In the genomic region with DNA sequence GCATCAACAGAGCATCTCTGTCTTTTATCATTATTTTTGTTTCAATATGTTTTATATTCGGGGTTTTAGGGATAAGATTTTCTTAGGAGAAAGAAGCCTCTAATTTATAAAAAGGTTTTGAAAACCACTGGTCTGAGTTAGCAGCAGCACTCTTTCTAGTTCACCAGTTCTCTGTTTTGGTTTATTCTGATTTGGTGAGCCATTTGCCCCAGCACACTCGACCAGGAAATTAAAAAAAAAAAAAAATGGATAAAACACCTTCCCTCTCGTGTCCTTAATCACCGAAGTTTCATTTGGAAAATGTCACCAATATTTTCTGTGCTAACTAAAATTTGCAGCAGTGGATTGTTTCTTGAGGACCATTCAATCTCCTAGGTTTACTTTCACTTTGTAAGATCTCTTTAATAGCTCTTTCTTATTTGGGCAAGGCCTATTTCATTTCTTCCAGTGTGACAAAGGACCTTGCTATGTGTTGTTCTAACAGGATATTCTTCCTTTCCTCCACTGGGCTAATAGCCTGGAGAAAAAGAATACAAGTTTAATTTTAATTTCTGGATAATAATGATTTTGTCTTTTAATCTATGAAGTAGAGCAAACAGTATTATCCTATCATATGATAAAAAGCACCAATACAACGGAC, we compare ENCODE assay signal across 10 cellular contexts. TPM values are rescaled to one million over a fixed set of nuclear protein-coding genes. Genes with fewer than 3 reads are reported as not detected.
DNase-seq lines count a peak whose midpoint lies in the region; ATAC-seq, FAIRE-seq and TF ChIP-seq lines count a peak whose summit lies in the region.
"Had no signal": no experiment of that assay in that cellular context is flagged by ENCODE, and none has a peak within 500 bp of the region (broad histone marks: within the 10 kb centered on the region; RNA-seq: fewer than 3 reads in every experiment).

No MANE protein-coding gene starts in this region.

- peaks cover 5% of the 10 kb centered on the region for H3K4me1 ChIP-seq in endocrine pancreas (ENCODE audit: control insufficient read depth, insufficient read depth, low read length)
- H3K4me1 ChIP-seq in small intestine (ENCODE audit: control insufficient read depth in 2 of 2, insufficient read depth in 1 of 2, low read depth in 1 of 2, low read length in 1 of 2) = peaks cover 4 to 7% of the 10 kb centered on the region in 2 donors

- H3K36me3 ChIP-seq in endocrine pancreas (ENCODE audit: control insufficient read depth, insufficient read depth, low read length) (no peaks in the 10 kb centered on the region), small intestine (ENCODE audit: control insufficient read depth in 2 of 2, insufficient read depth in 2 of 2, low read length in 2 of 2) (no peaks in the 10 kb centered on the region)

- peaks cover 0 to 2% of the 10 kb centered on the region in 2 donors for H3K27me3 Mint-ChIP-seq in natural killer cell treated with Interleukin-12 subunit alpha and Interleukin-12 subunit beta and Interleukin-15 and Interleukin-18, amount 100 ng/mL, for 72 hours

- ATAC-seq in HG02763 (IDR thresholded peaks at IDR 0.05; ENCODE audit: unreplicated experiment) (no peak), HG02884 (IDR thresholded peaks at IDR 0.05; ENCODE audit: unreplicated experiment) (no peak)
- no peak for ATAC-seq in natural killer cell treated with Interleukin-12 subunit alpha and Interleukin-12 subunit beta and Interleukin-15 and Interleukin-18, amount 100 ng/mL, for 72 hours
- ATAC-seq: T-helper 17 cell had no signal

- no peak overlapping the region for H3K4me3 Mint-ChIP-seq in natural killer cell treated with Interleukin-12 subunit alpha and Interleukin-12 subunit beta and Interleukin-15 and Interleukin-18, amount 100 ng/mL, for 72 hours
- H3K4me3 Mint-ChIP-seq: T-helper 17 cell had no signal

- peak; percentile 39 for DNase-seq in GM03348 (ENCODE audit: low spot score)
- peak; percentile 58 for DNase-seq in OCI-M1 (lab: John Stamatoyannopoulos, UW)
- peak; percentile 30 for DNase-seq in small intestine
- no peak for DNase-seq in H54 (ENCODE audit: insufficient read length, low spot score)
- DNase-seq in natural killer cell treated with Interleukin-12 subunit alpha and Interleukin-12 subunit beta and Interleukin-15 and Interleukin-18, amount 100 ng/mL, for 72 hours (ENCODE audit: low spot score) = no peak
- DNase-seq: NCI-H1930, T-helper 17 cell had no signal

- 51 to 67% (median 60%) methylated on average over 5 of the region's 5 CpGs for WGBS in small intestine, 3 donors

- no peaks in the 10 kb centered on the region for H3K36me3 Mint-ChIP-seq in natural killer cell treated with Interleukin-12 subunit alpha and Interleukin-12 subunit beta and Interleukin-15 and Interleukin-18, amount 100 ng/mL, for 72 hours

- H3K9me3 ChIP-seq in endocrine pancreas (ENCODE audit: control insufficient read depth, low read length) (no peaks in the 10 kb centered on the region), small intestine (ENCODE audit: control insufficient read depth, low read depth) (no peaks in the 10 kb centered on the region)

- peaks cover 3 to 6% of the 10 kb centered on the region in 2 donors for H3K4me1 Mint-ChIP-seq in natural killer cell treated with Interleukin-12 subunit alpha and Interleukin-12 subunit beta and Interleukin-15 and Interleukin-18, amount 100 ng/mL, for 72 hours (ENCODE audit: low read depth in 2 of 2)
- H3K4me1 Mint-ChIP-seq: T-helper 17 cell had no signal

- H3K27me3 ChIP-seq in endocrine pancreas (ENCODE audit: control insufficient read depth, insufficient read depth, low read length) = no peaks in the 10 kb centered on the region
- H3K27me3 ChIP-seq in small intestine (ENCODE audit: control insufficient read depth in 2 of 2, insufficient read depth in 2 of 2, low read length in 2 of 2) = no peaks in the 10 kb centered on the region

- FAIRE-seq in small intestine (lab: Jason Lieb, UNC) (no peak), H54 (lab: Jason Lieb, UNC) (no peak)

- H3K27ac ChIP-seq in small intestine (ENCODE audit: low read depth in 1 of 2, low read length in 1 of 2) = no peak overlapping the region

- TF ChIP-seq POLR2A in H54 (IDR thresholded peaks at IDR 0.05; ENCODE audit: low read depth, low read length) = no peak

- peak overlapping the region in 1 of 2 donors; percentile 19 for H3K27ac Mint-ChIP-seq in natural killer cell treated with Interleukin-12 subunit alpha and Interleukin-12 subunit beta and Interleukin-15 and Interleukin-18, amount 100 ng/mL, for 72 hours
- H3K27ac Mint-ChIP-seq: T-helper 17 cell had no signal

- peak overlapping the region; percentile 47 for H3K4me3 ChIP-seq in endocrine pancreas (ENCODE audit: control insufficient read depth, insufficient read depth, low read length)
- H3K4me3 ChIP-seq in small intestine (ENCODE audit: low read depth in 1 of 2, low read length in 2 of 2) = no peak overlapping the region

- H3K9me3 Mint-ChIP-seq in natural killer cell treated with Interleukin-12 subunit alpha and Interleukin-12 subunit beta and Interleukin-15 and Interleukin-18, amount 100 ng/mL, for 72 hours = no peaks in the 10 kb centered on the region

- H3K9ac ChIP-seq in endocrine pancreas (ENCODE audit: control insufficient read depth, insufficient read depth, low read length) = no peak overlapping the region

RNA-seq across cellular contexts. Expression of gene ANXA1, which starts 57.8 kb away (rescaled TPM):
- polyA plus RNA-seq in small intestine = 10 to 100 TPM; 19.0 to 84.1 (median 56.7) TPM
- total RNA-seq in natural killer cell treated with Interleukin-12 subunit alpha and Interleukin-12 subunit beta and Interleukin-15 and Interleukin-18, amount 100 ng/mL, for 72 hours = 10 to 100 TPM; 26.4 to 37.0 TPM

Comparison
In these comparisons a context has a peak if more than half of its experiments do, and no peak if none do; other contexts are left out.
1. DNase-seq: peak in GM03348 (single experiment), OCI-M1 (single experiment) and small intestine (single experiment); none in H54 (single experiment) and natural killer cell treated with Interleukin-12 subunit alpha and Interleukin-12 subunit beta and Interleukin-15 and Interleukin-18, amount 100 ng/mL, for 72 hours (single experiment).